Comparison of ENCODE assay signal across 30 cellular contexts in genomic region chrX:2657532-2657931, GRCh38.
"Had no signal": no experiment of that assay in that cellular context is flagged by ENCODE, and none has a peak within 500 bp of the region (broad histone marks: within the 10 kb centered on the region; RNA-seq: fewer than 3 reads in every experiment).

No MANE protein-coding gene starts in this region.

- H3K9ac ChIP-seq: neural progenitor cell, parathyroid adenoma had no signal

- H3K4me3 ChIP-seq: heart right ventricle, hepatocyte, left lung, lung, neural progenitor cell, psoas muscle, right atrium auricular region, skin epidermis, tibial nerve, uterus had no signal

- H3K4me1 ChIP-seq: heart right ventricle, left lung, neural progenitor cell, parathyroid adenoma, psoas muscle, right atrium auricular region, tibial nerve, uterus had no signal

- H3K36me3 Mint-ChIP-seq: naive B cell, natural killer cell, type B pancreatic cell had no signal

- H3K36me3 ChIP-seq: heart right ventricle, left lung, neural progenitor cell, neutrophil, right atrium auricular region, uterus had no signal

- H3K4me3 Mint-ChIP-seq: mesothelial cell of epicardium; naive B cell; natural killer cell; nephron progenitor cell; neural progenitor cell; stimulated activated effector memory CD8-positive, alpha-beta T cell treated with anti-CD3 and anti-CD28 coated beads, Interleukin-12 subunit alpha, Interleukin-12 subunit beta, amount 100 ng/mL, for 72 hours; stimulated activated naive CD8-positive, alpha-beta T cell treated with anti-CD3 and anti-CD28 coated beads, Interleukin-15, amount 100 ng/mL, for 72 hours; type B pancreatic cell had no signal

- H3K9me3 Mint-ChIP-seq: mesothelial cell of epicardium; naive B cell; natural killer cell; nephron progenitor cell; neural progenitor cell; stimulated activated effector memory CD8-positive, alpha-beta T cell treated with anti-CD3 and anti-CD28 coated beads, Interleukin-12 subunit alpha, Interleukin-12 subunit beta, amount 100 ng/mL, for 72 hours; stimulated activated naive CD8-positive, alpha-beta T cell treated with anti-CD3 and anti-CD28 coated beads, Interleukin-15, amount 100 ng/mL, for 72 hours; type B pancreatic cell had no signal

- H3K27ac ChIP-seq: heart right ventricle, hepatocyte, left lung, neural progenitor cell, neutrophil, parathyroid adenoma, psoas muscle, right atrium auricular region, skin epidermis, tibial nerve, uterus had no signal

- H3K4me1 Mint-ChIP-seq: mesothelial cell of epicardium; natural killer cell; nephron progenitor cell; stimulated activated effector memory CD8-positive, alpha-beta T cell treated with anti-CD3 and anti-CD28 coated beads, Interleukin-12 subunit alpha, Interleukin-12 subunit beta, amount 100 ng/mL, for 72 hours; stimulated activated naive CD8-positive, alpha-beta T cell treated with anti-CD3 and anti-CD28 coated beads, Interleukin-15, amount 100 ng/mL, for 72 hours had no signal

- H3K27me3 Mint-ChIP-seq: naive B cell; stimulated activated naive CD8-positive, alpha-beta T cell treated with anti-CD3 and anti-CD28 coated beads, Interleukin-15, amount 100 ng/mL, for 72 hours; type B pancreatic cell had no signal

- H3K9me3 ChIP-seq: left lung, neutrophil, psoas muscle, right atrium auricular region, tibial nerve, uterus had no signal

- H3K27me3 ChIP-seq: heart right ventricle, hepatocyte, left lung, neural progenitor cell, neutrophil, right atrium auricular region, tibial nerve, uterus had no signal

- DNase-seq: heart right ventricle; islet precursor cell; kidney glomerular epithelial cell; left cardiac atrium; left lung; mesendoderm; naive B cell; natural killer cell; nephron progenitor cell; occipital lobe; psoas muscle; stimulated activated CD4-positive, alpha-beta T cell treated with anti-CD3 and anti-CD28 coated beads, Interleukin-12 subunit alpha, Interleukin-12 subunit beta, amount 100 ng/mL, for 4 hours; stimulated activated CD4-positive, alpha-beta T cell treated with anti-CD3 and anti-CD28 coated beads, Interleukin-15, amount 100 ng/mL, for 24 hours; stimulated activated CD4-positive, alpha-beta T cell treated with anti-CD3 and anti-CD28 coated beads, Interleukin-4, amount 100 ng/mL, for 24 hours; stimulated activated naive CD4-positive, alpha-beta T cell treated with Interleukin-2 at 50 U/mL for 16 hours; stimulated activated naive CD8-positive, alpha-beta T cell treated with anti-CD3 and anti-CD28 coated beads, Interleukin-15, amount 100 ng/mL, for 72 hours; substantia nigra; uterus had no signal

- H3K27ac Mint-ChIP-seq: mesothelial cell of epicardium; natural killer cell; nephron progenitor cell; neural progenitor cell; stimulated activated effector memory CD8-positive, alpha-beta T cell treated with anti-CD3 and anti-CD28 coated beads, Interleukin-12 subunit alpha, Interleukin-12 subunit beta, amount 100 ng/mL, for 72 hours; stimulated activated naive CD8-positive, alpha-beta T cell treated with anti-CD3 and anti-CD28 coated beads, Interleukin-15, amount 100 ng/mL, for 72 hours; type B pancreatic cell had no signal

- ATAC-seq: heart right ventricle; left cardiac atrium; left lung; natural killer cell; psoas muscle; sciatic nerve; stimulated activated effector memory CD8-positive, alpha-beta T cell treated with anti-CD3 and anti-CD28 coated beads, Interleukin-12 subunit alpha, Interleukin-12 subunit beta, amount 100 ng/mL, for 72 hours; stimulated activated naive CD8-positive, alpha-beta T cell treated with anti-CD3 and anti-CD28 coated beads, Interleukin-15, amount 100 ng/mL, for 72 hours had no signal
